ENCODE assay signal across 9 cellular contexts in the genomic region with DNA sequence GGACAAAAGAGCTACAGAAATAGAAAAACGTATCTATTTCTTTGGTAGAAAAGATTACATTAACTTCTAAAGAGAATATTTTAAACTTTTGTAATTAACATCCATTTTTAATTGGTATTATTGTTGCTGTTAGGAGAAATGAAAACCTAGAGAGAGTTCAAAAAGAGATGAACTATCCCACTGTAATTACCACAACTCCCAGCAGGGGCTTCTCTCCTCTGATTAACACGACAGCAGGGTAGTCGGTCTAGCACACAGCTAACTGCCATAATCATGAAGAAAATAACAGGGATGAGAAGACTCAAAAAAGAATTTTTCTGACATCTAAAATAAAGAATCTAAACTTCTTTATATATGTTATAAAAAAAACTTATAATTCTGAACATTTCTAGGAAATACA.
A peak's percentile ranks its signal among the peaks of the same experiment; 100 is the strongest.
DNase-seq lines count a peak whose midpoint lies in the region; ATAC-seq and TF ChIP-seq lines count a peak whose summit lies in the region.
"Had no signal": no experiment of that assay in that cellular context is flagged by ENCODE, and none has a peak within 500 bp of the region (broad histone marks: within the 10 kb centered on the region; RNA-seq: fewer than 3 reads in every experiment).

No MANE protein-coding gene starts in this region.

- no peak overlapping the region for H2BK15ac ChIP-seq in mesendoderm (replicated peaks; ENCODE audit: low read depth)

- H3K4me3 ChIP-seq in adipocyte (ENCODE audit: low read length) (no peak overlapping the region), mesendoderm (ENCODE audit: low read length) (no peak overlapping the region), spleen (no peak overlapping the region)

- no peaks in the 10 kb centered on the region for H3K27me3 ChIP-seq in adipocyte (replicated peaks; ENCODE audit: control insufficient read depth, insufficient read depth, low read length)
- no peaks in the 10 kb centered on the region for H3K27me3 ChIP-seq in mesendoderm (ENCODE audit: insufficient read depth, low read length, poor library complexity)
- H3K27me3 ChIP-seq in spleen (replicated peaks in 1 of 7), result no peaks in the 10 kb centered on the region

- H4K5ac ChIP-seq in mesendoderm (ENCODE audit: low read length), result no peak overlapping the region

- no peak overlapping the region for H2AK5ac ChIP-seq in mesendoderm (ENCODE audit: low read length)

- ATAC-seq in GM18868 (IDR thresholded peaks at IDR 0.05; ENCODE audit: unreplicated experiment) (peak; percentile 64), HG03439 (IDR thresholded peaks at IDR 0.05; ENCODE audit: unreplicated experiment) (no peak), HG03159 (IDR thresholded peaks at IDR 0.05; ENCODE audit: unreplicated experiment) (no peak)
- ATAC-seq: activated CD8-positive, alpha-beta memory T cell treated with anti-CD3 and anti-CD28 coated beads, Interleukin-2, amount 10 ng/mL, durations not matched to agents 7 days and 5 days had no signal

- H3K27ac ChIP-seq in mesendoderm (ENCODE audit: low read depth, low read length), result no peak overlapping the region
- H3K27ac ChIP-seq in spleen, result no peak overlapping the region

- H2BK120ac ChIP-seq in mesendoderm (ENCODE audit: low read depth, low read length), result no peak overlapping the region

- no peak overlapping the region for H3K4ac ChIP-seq in mesendoderm (ENCODE audit: low read depth, low read length)

- no peak for TF ChIP-seq POLR2A in spleen (IDR thresholded peaks at IDR 0.05)

- no peak overlapping the region for H3K23ac ChIP-seq in mesendoderm (ENCODE audit: low read length)

- H3K4me1 ChIP-seq in adipocyte (ENCODE audit: control insufficient read depth, insufficient read depth, low read length) (no peaks in the 10 kb centered on the region), mesendoderm (ENCODE audit: control insufficient read depth, low read depth, low read length) (no peaks in the 10 kb centered on the region), spleen (no peaks in the 10 kb centered on the region)

- H3K9ac ChIP-seq in adipocyte (ENCODE audit: low read length), result no peak overlapping the region
- no peak overlapping the region for H3K9ac ChIP-seq in mesendoderm (ENCODE audit: low read length)

- H3K36me3 ChIP-seq in adipocyte (ENCODE audit: control insufficient read depth, insufficient read depth, low read length, severe bottlenecking) (no peaks in the 10 kb centered on the region), mesendoderm (ENCODE audit: control insufficient read depth, insufficient read depth, low read length) (no peaks in the 10 kb centered on the region), spleen (no peaks in the 10 kb centered on the region)

- H4K8ac ChIP-seq in mesendoderm (ENCODE audit: low read depth, low read length), result no peak overlapping the region

- no peaks in the 10 kb centered on the region for H3K9me3 ChIP-seq in adipocyte (ENCODE audit: control insufficient read depth, low read length)
- H3K9me3 ChIP-seq in spleen, result peaks cover 0 to 24% (median 20%) of the 10 kb centered on the region in 8 donors

- intact Hi-C loops in spleen (cut with DNase I; ENCODE audit: low total_unique reads), result no loop called here

- no peak overlapping the region for H3K4me2 ChIP-seq in mesendoderm (ENCODE audit: low read length)

- no peaks in the 10 kb centered on the region for H3K79me2 ChIP-seq in mesendoderm (ENCODE audit: control insufficient read depth, insufficient read depth, low read length)

- no peak for TF ChIP-seq CTCF in spleen (IDR thresholded peaks at IDR 0.05 in 8 of 11, conservative IDR thresholded peaks at IDR 0.05 in 3 of 11)

- WGBS in mesendoderm (ENCODE audit: extremely low coverage, insufficient coverage, low lambda C conversion rate), result no CpG with 5 or more reads among the region's 3 CpGs
- WGBS in spleen, 5 donors, result 19 to 34% (median 32%) methylated on average over 3 of the region's 3 CpGs

- DNase-seq in NAMALWA (ENCODE audit: low spot score) (peak; percentile 32), adipocyte (ENCODE audit: low read depth) (peak; percentile 7), mesendoderm (peak; percentile 51), NCI-H1930 (lab: John Stamatoyannopoulos, UW) (no peak), spleen (no peak)
- DNase-seq: activated CD8-positive, alpha-beta memory T cell treated with anti-CD3 and anti-CD28 coated beads, Interleukin-2, amount 10 ng/mL, durations not matched to agents 7 days and 5 days had no signal

- no peak overlapping the region for H3K56ac ChIP-seq in mesendoderm (ENCODE audit: low read length)

- no peak overlapping the region for H3K18ac ChIP-seq in mesendoderm (ENCODE audit: low read length)

- H2BK5ac ChIP-seq in mesendoderm (ENCODE audit: low read length), result no peak overlapping the region

- no peaks in the 10 kb centered on the region for H3K79me1 ChIP-seq in mesendoderm (ENCODE audit: low read length)

Comparison
In these comparisons a context has a peak if more than half of its experiments do, and no peak if none do; other contexts are left out.
1. DNase-seq: peak in NAMALWA (single experiment), adipocyte (single experiment) and mesendoderm (single experiment); none in NCI-H1930 (0 of 2) and spleen (single experiment).